Comparison of ENCODE assay signal across 11 cellular contexts in genomic region chr5:132751444-132751843, GRCh38. TPM values are rescaled to one million over a fixed set of nuclear protein-coding genes. Genes with fewer than 3 reads are reported as not detected.
A peak's percentile ranks its signal among the peaks of the same experiment; 100 is the strongest.
DNase-seq lines count a peak whose midpoint lies in the region; ATAC-seq and TF ChIP-seq lines count a peak whose summit lies in the region.
"Had no signal": no experiment of that assay in that cellular context is flagged by ENCODE, and none has a peak within 500 bp of the region (broad histone marks: within the 10 kb centered on the region; RNA-seq: fewer than 3 reads in every experiment).

No MANE protein-coding gene starts in this region.

- H3K4me3 ChIP-seq in fibroblast of the aortic adventitia (ENCODE audit: low read depth, low read length) = no peak overlapping the region
- H3K4me3 ChIP-seq: thoracic aorta had no signal

- TF ChIP-seq CTCF in fibroblast of the aortic adventitia (IDR thresholded peaks at IDR 0.05; ENCODE audit: insufficient read depth, low read length) (no peak), HFFc6 (IDR thresholded peaks at IDR 0.05) (no peak), nephron progenitor cell (IDR thresholded peaks at IDR 0.05) (no peak)

- H3K4me3 Mint-ChIP-seq in HFFc6 = no peak overlapping the region
- no peak overlapping the region for H3K4me3 Mint-ChIP-seq in nephron progenitor cell
- H3K4me3 Mint-ChIP-seq: naive B cell had no signal

- peaks cover 16% of the 10 kb centered on the region for H3K27me3 Mint-ChIP-seq in HFFc6 (ENCODE audit: insufficient read depth)
- peaks cover 72% of the 10 kb centered on the region for H3K27me3 Mint-ChIP-seq in nephron progenitor cell (ENCODE audit: low read depth, poor library complexity)

- H3K27ac Mint-ChIP-seq in HFFc6 (no peak overlapping the region), nephron progenitor cell (no peak overlapping the region)

- H3K4me1 Mint-ChIP-seq in HFFc6 (ENCODE audit: low read depth) (no peaks in the 10 kb centered on the region), nephron progenitor cell (peaks cover 14% of the 10 kb centered on the region)

- peak; percentile 33 for ATAC-seq in GM18873 (IDR thresholded peaks at IDR 0.05; ENCODE audit: low FRiP score, unreplicated experiment)
- peak; percentile 23 for ATAC-seq in HG03457 (IDR thresholded peaks at IDR 0.05; ENCODE audit: unreplicated experiment)

- no peaks in the 10 kb centered on the region for H3K36me3 Mint-ChIP-seq in HFFc6 (ENCODE audit: low read depth)
- no peaks in the 10 kb centered on the region for H3K36me3 Mint-ChIP-seq in nephron progenitor cell (ENCODE audit: low read depth)
- H3K36me3 Mint-ChIP-seq: naive B cell had no signal

- peak; percentile 78 for DNase-seq in AG20443 (ENCODE audit: low spot score)
- DNase-seq in fibroblast of the aortic adventitia (ENCODE audit: low read depth) = peak; percentile 98
- no peak for DNase-seq in HFFc6
- no peak for DNase-seq in nephron progenitor cell
- DNase-seq in NCI-H1417 (lab: John Stamatoyannopoulos, UW) = no peak
- DNase-seq in NCI-H2227 (lab: John Stamatoyannopoulos, UW; ENCODE audit: unreplicated experiment) = no peak
- DNase-seq: effector CD4-positive, alpha-beta T cell; naive B cell had no signal

- no peaks in the 10 kb centered on the region for H3K9me3 Mint-ChIP-seq in HFFc6
- no peaks in the 10 kb centered on the region for H3K9me3 Mint-ChIP-seq in nephron progenitor cell
- H3K9me3 Mint-ChIP-seq: naive B cell had no signal

RNA-seq across cellular contexts. Expression of gene CCNI2, which starts 4.2 kb away (rescaled TPM):
- total RNA-seq in fibroblast of the aortic adventitia (ENCODE audit: low replicate concordance) = 1.2 TPM in 1 of 2 replicates, not detected in the other
- not detected for total RNA-seq in HFFc6 (2021; fragmentation: NEBNext Ultra II Directional; extraction: Animal tissue kit (Norgen Biotek cat#: 25700))
- total RNA-seq: thoracic aorta had no signal

RNA-seq across cellular contexts. Expression of gene KIF3A, which starts 14.1 kb away (rescaled TPM):
- total RNA-seq in fibroblast of the aortic adventitia (ENCODE audit: low replicate concordance) = 12.7 and 29.2 TPM in 2 replicates
- 10 to 100 TPM; 12.9 to 15.4 (median 14.9) TPM for total RNA-seq in HFFc6 (2021; fragmentation: NEBNext Ultra II Directional; extraction: Animal tissue kit (Norgen Biotek cat#: 25700))

RNA-seq across cellular contexts. Expression of gene SEPTIN8, which starts 25.6 kb away (rescaled TPM):
- 22.7 and 43.0 TPM in 2 replicates for total RNA-seq in fibroblast of the aortic adventitia (ENCODE audit: low replicate concordance)
- total RNA-seq in HFFc6 (2021; fragmentation: NEBNext Ultra II Directional; extraction: Animal tissue kit (Norgen Biotek cat#: 25700)) = 10 to 100 TPM; 53.9 to 67.1 (median 59.2) TPM

Comparison
In these comparisons a context has a peak if more than half of its experiments do, and no peak if none do; other contexts are left out.
1. DNase-seq: peak in AG20443 (single experiment) and fibroblast of the aortic adventitia (single experiment); none in HFFc6 (single experiment), nephron progenitor cell (single experiment), NCI-H1417 (0 of 3) and NCI-H2227 (single experiment).